24 cellular contexts compared by ENCODE assay signal in genomic region chr10:17609523-17610079, GRCh38.
"Had no signal": no experiment of that assay in that cellular context is flagged by ENCODE, and none has a peak within 500 bp of the region (broad histone marks: within the 10 kb centered on the region; RNA-seq: fewer than 3 reads in every experiment).

No MANE protein-coding gene starts in this region.

- H3K27ac ChIP-seq: epithelial cell of prostate, esophagus squamous epithelium, gastroesophageal sphincter, left lung, lower lobe of right lung, spleen, suprapubic skin, thyroid gland had no signal

- H3K36me3 Mint-ChIP-seq: immature natural killer cell; memory B cell; mesothelial cell of epicardium; natural killer cell; stimulated activated memory B cell treated with anti-CD40 and anti-IgM and Interleukin-4, amounts not matched to agents 10 μg/mL and 1 μg/mL and 100 μg/mL, for 72 hours; type B pancreatic cell had no signal

- H3K27me3 ChIP-seq: esophagus squamous epithelium, gastroesophageal sphincter, left lung, spleen, suprapubic skin, thyroid gland had no signal

- H3K27me3 Mint-ChIP-seq: dendritic cell treated with granulocyte-macrophage colony-stimulating factor and Interleukin-4, amounts not matched to agents 40 ng/mL and 50 ng/mL, for 4 days; effector memory CD8-positive, alpha-beta T cell; stimulated activated memory B cell treated with anti-CD40 and anti-IgM and Interleukin-4, amounts not matched to agents 10 μg/mL and 1 μg/mL and 100 μg/mL, for 72 hours had no signal

- H3K27ac Mint-ChIP-seq: dendritic cell treated with granulocyte-macrophage colony-stimulating factor and Interleukin-4, amounts not matched to agents 40 ng/mL and 50 ng/mL, for 4 days; effector memory CD8-positive, alpha-beta T cell; immature natural killer cell; memory B cell; mesothelial cell of epicardium; natural killer cell; stimulated activated memory B cell treated with anti-CD40 and anti-IgM and Interleukin-4, amounts not matched to agents 10 μg/mL and 1 μg/mL and 100 μg/mL, for 72 hours; type B pancreatic cell had no signal

- H3K9me3 ChIP-seq: esophagus squamous epithelium, gastroesophageal sphincter, left lung, lower lobe of right lung, spleen, suprapubic skin, thyroid gland had no signal

- H3K4me1 ChIP-seq: left lung, suprapubic skin, thyroid gland had no signal

- H3K4me3 ChIP-seq: esophagus squamous epithelium, gastroesophageal sphincter, left lung, lower lobe of right lung, spleen, suprapubic skin, thyroid gland had no signal

- ATAC-seq: effector memory CD8-positive, alpha-beta T cell; gastroesophageal sphincter; left lung; lower lobe of right lung; natural killer cell; sciatic nerve; stimulated activated memory B cell treated with anti-CD40 and anti-IgM and Interleukin-4, amounts not matched to agents 10 μg/mL and 1 μg/mL and 100 μg/mL, for 72 hours had no signal

- DNase-seq: effector memory CD8-positive, alpha-beta T cell; esophagus squamous epithelium; foreskin fibroblast; glutamatergic neuron; immature natural killer cell; left lung; lower lobe of right lung; natural killer cell; posterior cingulate gyrus; spleen; stimulated activated CD4-positive, alpha-beta T cell treated with anti-CD3 and anti-CD28 coated beads, Interleukin-15, amount 100 ng/mL, for 24 hours; stimulated activated CD4-positive, alpha-beta T cell treated with anti-CD3 and anti-CD28 coated beads, Interleukin-1b, Interleukin-23, amount 100 ng/mL, for 48 hours; stimulated activated CD4-positive, alpha-beta T cell treated with anti-CD3 and anti-CD28 coated beads, Interleukin-4, amount 100 ng/mL, for 24 hours; thyroid gland had no signal

- H3K4me3 Mint-ChIP-seq: dendritic cell treated with granulocyte-macrophage colony-stimulating factor and Interleukin-4, amounts not matched to agents 40 ng/mL and 50 ng/mL, for 4 days; effector memory CD8-positive, alpha-beta T cell; immature natural killer cell; memory B cell; mesothelial cell of epicardium; natural killer cell; neural crest cell; stimulated activated memory B cell treated with anti-CD40 and anti-IgM and Interleukin-4, amounts not matched to agents 10 μg/mL and 1 μg/mL and 100 μg/mL, for 72 hours; type B pancreatic cell had no signal

- H3K4me1 Mint-ChIP-seq: immature natural killer cell, memory B cell had no signal

- H3K36me3 ChIP-seq: esophagus squamous epithelium, gastroesophageal sphincter, left lung, lower lobe of right lung, spleen, suprapubic skin, thyroid gland had no signal
